8 cellular contexts compared by ENCODE assay signal in genomic region chr3:104102386-104102785, GRCh38.
DNase-seq lines count a peak whose midpoint lies in the region; ATAC-seq, FAIRE-seq and TF ChIP-seq lines count a peak whose summit lies in the region.

No MANE protein-coding gene starts in this region.

- FAIRE-seq in A549 (lab: Jason Lieb, UNC), result no peak
- FAIRE-seq in urothelium cell line (lab: Jason Lieb, UNC), result no peak

- 10% methylated on average over 3 of the region's 3 CpGs for WGBS in A549 (ENCODE audit: missing lambda C conversion rate)

- POLR2A ChIA-PET in A549 (lab: Yijun Ruan, JAX), result interaction anchor here (0.7 kb wide), 1 partner anchor 14 kb away, joined by 3 read pairs; no protein-coding TSS in a partner anchor

- no peaks in the 10 kb centered on the region for H3K4me1 ChIP-seq in A549

- DNase-seq in A549 (ENCODE audit: low read depth in 1 of 2, low spot score in 1 of 2) (peak; percentile 5 to 51), HFF-Myc (ENCODE audit: extremely low read depth, low read depth) (peak; percentile 1), LNCaP clone FGC (ENCODE audit: low read depth) (peak; percentile 33), hepatic stellate cell (ENCODE audit: low spot score) (peak; percentile 10), urothelium cell line (ENCODE audit: low spot score) (peak; percentile 17), omental fat pad (ENCODE audit: low spot score) (no peak)

- TF ChIP-seq POLR2A in A549 (IDR thresholded peaks at IDR 0.05; ENCODE audit: low read length), result no peak

- ATAC-seq in A549, result peak in 1 of 2 experiments; percentile 83; a peak in 3 of 6 replicates
- ATAC-seq in SK-N-SH treated with all-trans-retinoic acid at 6 μM for 48 hours, result peak; percentile 95
- no peak for ATAC-seq in omental fat pad (ENCODE audit: low FRiP score)

- no peaks in the 10 kb centered on the region; the same call in 2 of the 3 replicates for H3K9me3 ChIP-seq in A549

- no peak overlapping the region for H3K27ac ChIP-seq in A549

- CTCF ChIA-PET in A549 (lab: Yijun Ruan, JAX), result interaction anchor here (1.3 to 1.5 kb wide), 2 partner anchors 12 to 356 kb away, joined by 4 read pairs; no protein-coding TSS in a partner anchor

- no peak overlapping the region for H3K4me2 ChIP-seq in A549

- H3K4me3 ChIP-seq in A549 (no peak overlapping the region), HFF-Myc (replicated peaks; ENCODE audit: low read depth, low read length) (no peak overlapping the region), LNCaP clone FGC (ENCODE audit: low read depth, low read length) (no peak overlapping the region)

- TF ChIP-seq CTCF in A549 (IDR thresholded peaks at IDR 0.05), result peak; percentile 41; the same call in 2 of the 3 replicates
- TF ChIP-seq CTCF in GM12874 (IDR thresholded peaks at IDR 0.05; ENCODE audit: insufficient read depth, low read depth, low read length), result peak; percentile 67
- peak; percentile 14 for TF ChIP-seq CTCF in HFF-Myc (IDR thresholded peaks at IDR 0.05; ENCODE audit: low read depth, low read length, missing control alignments)
- peak; percentile 80 for TF ChIP-seq CTCF in LNCaP clone FGC (IDR thresholded peaks at IDR 0.05; ENCODE audit: control insufficient read depth, extremely low read depth, insufficient read depth)
- TF ChIP-seq CTCF in omental fat pad (IDR thresholded peaks at IDR 0.05), result no peak

- TF ChIP-seq EP300 in A549 (IDR thresholded peaks at IDR 0.05), result no peak

- TF ChIP-seq RAD21 in A549 (conservative IDR thresholded peaks at IDR 0.05 in 1 of 2, IDR thresholded peaks at IDR 0.05 in 1 of 2), result peak; percentile 44 to 55; a peak in 3 of 5 replicates

TF ChIP-seq in A549, 52 proteins besides CTCF, POLR2A, EP300 and RAD21:
- TF ChIP-seq SMC3 (IDR thresholded peaks at IDR 0.05) (peak; percentile 32; the same call in 1 of the 3 replicates), HDAC2 (IDR thresholded peaks at IDR 0.05) (no peak), BCL3 (IDR thresholded peaks at IDR 0.05) (no peak)
TF ChIP-seq in A549: peak in this region for 1.

TF ChIP-seq in SK-N-SH treated with all-trans-retinoic acid at 6 μM for 48 hours, 23 proteins besides CTCF, POLR2A, EP300 and RAD21:
- no peak for TF ChIP-seq ZFP30 (CRISPR knock-in tag; IDR thresholded peaks at IDR 0.05)
- TF ChIP-seq PATZ1 (CRISPR knock-in tag; IDR thresholded peaks at IDR 0.05; ENCODE audit: borderline replicate concordance), result no peak
- TF ChIP-seq PPARA (CRISPR knock-in tag; IDR thresholded peaks at IDR 0.05; ENCODE audit: borderline replicate concordance), result no peak
- no peak for TF ChIP-seq TOX (CRISPR knock-in tag; IDR thresholded peaks at IDR 0.05; ENCODE audit: borderline replicate concordance)
- no peak for TF ChIP-seq RARB (CRISPR knock-in tag; IDR thresholded peaks at IDR 0.05)
- no peak for TF ChIP-seq ZNF565 (CRISPR knock-in tag; conservative IDR thresholded peaks at IDR 0.05; ENCODE audit: low read depth)
- no peak for TF ChIP-seq ARNTL (CRISPR knock-in tag; IDR thresholded peaks at IDR 0.05; ENCODE audit: borderline replicate concordance, low read depth)
- no peak for TF ChIP-seq ZC3H10 (CRISPR knock-in tag; IDR thresholded peaks at IDR 0.05)
- TF ChIP-seq ZNF70 (CRISPR knock-in tag; IDR thresholded peaks at IDR 0.05), result no peak
- no peak for TF ChIP-seq CSRNP3 (CRISPR knock-in tag; IDR thresholded peaks at IDR 0.05)
- no peak for TF ChIP-seq GLIS3 (CRISPR knock-in tag; IDR thresholded peaks at IDR 0.05)

Comparison
In these comparisons a context has a peak if more than half of its experiments do, and no peak if none do; other contexts are left out.
1. CTCF ChIP-seq: peak in A549 (single experiment), GM12874 (single experiment), HFF-Myc (single experiment) and LNCaP clone FGC (single experiment); none in omental fat pad (0 of 3).